In genomic region chr20:62305765-62306431, GRCh38 we compare ENCODE assay signal across 10 cellular contexts. TPM values are rescaled to one million over a fixed set of nuclear protein-coding genes. Genes with fewer than 3 reads are reported as not detected.
DNase-seq lines count a peak whose midpoint lies in the region; ATAC-seq, FAIRE-seq and TF ChIP-seq lines count a peak whose summit lies in the region.
"Had no signal": no experiment of that assay in that cellular context is flagged by ENCODE, and none has a peak within 500 bp of the region (broad histone marks: within the 10 kb centered on the region; RNA-seq: fewer than 3 reads in every experiment).

No MANE protein-coding gene starts in this region.

- no peaks in the 10 kb centered on the region for H3K9me3 ChIP-seq in NT2/D1 (ENCODE audit: insufficient read depth, low read length)
- no peaks in the 10 kb centered on the region for H3K9me3 ChIP-seq in H1 (ENCODE audit: insufficient read depth in 2 of 2, low read depth in 1 of 2, low read length in 1 of 2)
- H3K9me3 ChIP-seq in psoas muscle, result no peaks in the 10 kb centered on the region
- no peaks in the 10 kb centered on the region for H3K9me3 ChIP-seq in uterus
- H3K9me3 ChIP-seq: gastrocnemius medialis had no signal

- H3K4me3 ChIP-seq in NT2/D1 (ENCODE audit: insufficient read length, low read depth), result no peak overlapping the region
- H3K4me3 ChIP-seq in H1 (ENCODE audit: extremely low read depth in 1 of 4, insufficient read depth in 2 of 4, low read depth in 3 of 4, low read length in 4 of 4), result no peak overlapping the region
- peak overlapping the region; percentile 84 for H3K4me3 ChIP-seq in psoas muscle
- no peak overlapping the region for H3K4me3 ChIP-seq in uterus

- POLR2A ChIA-PET in H1 (lab: Charles Lee; ENCODE audit: partially characterized antibody), result interaction anchor here (0.7 to 14.6 kb wide), 17 partner anchors 9 to 82 kb away, joined by 3 to 170 read pairs (median 10); partner anchors contain the start of genes LAMA5 and RPS21

- H4K5ac ChIP-seq in H1 (ENCODE audit: insufficient read length, low read depth, low read length), result no peak overlapping the region

- peaks cover 13% of the 10 kb centered on the region for H3K79me1 ChIP-seq in H1 (ENCODE audit: low read depth, low read length)

- no peak overlapping the region for H2BK120ac ChIP-seq in H1 (replicated peaks; ENCODE audit: low read depth, low read length)

- no peak for DNase-seq in activated T-cell treated with anti-CD3 and anti-CD28 coated beads, Interleukin-2, amount 50 U/mL, for 72 hours
- no peak for DNase-seq in activated T-cell treated with anti-CD3 and anti-CD28 coated beads for 4 hours
- DNase-seq in NT2/D1 (ENCODE audit: low read depth, low spot score), result no peak
- DNase-seq in H1 (ENCODE audit: low read depth in 1 of 2, low spot score in 2 of 2), result no peak
- DNase-seq in psoas muscle, result no peak
- DNase-seq in uterus, result no peak
- DNase-seq: stimulated activated CD4-positive, alpha-beta T cell treated with anti-CD3 and anti-CD28 coated beads, Interleukin-15, amount 100 ng/mL, for 24 hours had no signal

- intact Hi-C loops in psoas muscle (cut with DNase I), result loop anchor here (5.0 to 10.0 kb wide), 2 partner anchors 66 to 189 kb away; no protein-coding TSS in a partner anchor
- intact Hi-C loops in uterus (cut with DNase I; ENCODE audit: low total_unique reads), result no loop called here

- peak overlapping the region; percentile 14 for H3K9ac ChIP-seq in NT2/D1 (ENCODE audit: insufficient read length, low read depth)
- H3K9ac ChIP-seq in H1 (replicated peaks in 1 of 4; ENCODE audit: extremely low read depth in 1 of 4, low read depth in 3 of 4, low read length in 3 of 4), result peak overlapping the region in 1 of 4 experiments; percentile 16; a peak in 2 of 7 replicates

- H3K9me3 Mint-ChIP-seq in activated T-cell treated with anti-CD3 and anti-CD28 coated beads, Interleukin-2, amount 50 U/mL, for 72 hours, result no peaks in the 10 kb centered on the region

- H3K4me1 Mint-ChIP-seq in activated T-cell treated with anti-CD3 and anti-CD28 coated beads, Interleukin-2, amount 50 U/mL, for 72 hours (ENCODE audit: low read depth), result peaks cover 28% of the 10 kb centered on the region

- peaks cover 2 to 9% of the 10 kb centered on the region in 2 donors for H3K36me3 Mint-ChIP-seq in activated T-cell treated with anti-CD3 and anti-CD28 coated beads, Interleukin-2, amount 50 U/mL, for 72 hours (ENCODE audit: insufficient read depth in 2 of 2)

- no peak for TF ChIP-seq RAD21 in H1 (IDR thresholded peaks at IDR 0.05 in 1 of 2, conservative IDR thresholded peaks at IDR 0.05 in 1 of 2; ENCODE audit: low read depth in 2 of 2, low read length in 2 of 2)

- H4K91ac ChIP-seq in H1 (replicated peaks; ENCODE audit: insufficient read length, low read length), result no peak overlapping the region

- peaks cover 29% of the 10 kb centered on the region for H3K4me1 ChIP-seq in NT2/D1 (ENCODE audit: insufficient read depth, insufficient read length)
- peaks cover 0 to 9% (median 4%) of the 10 kb centered on the region in 4 experiments; a peak in 5 of 7 replicates for H3K4me1 ChIP-seq in H1 (replicated peaks in 1 of 4; ENCODE audit: control insufficient read depth in 3 of 4, insufficient read depth in 4 of 4, low read length in 3 of 4)
- H3K4me1 ChIP-seq in psoas muscle, result peaks cover 41% of the 10 kb centered on the region
- H3K4me1 ChIP-seq in uterus, result peaks cover 0 to 12% of the 10 kb centered on the region in 2 donors

- TF ChIP-seq EP300 in H1 (IDR thresholded peaks at IDR 0.05; ENCODE audit: borderline replicate concordance in 1 of 2, low read depth in 2 of 2, low read length in 2 of 2), result no peak

- H3K27ac ChIP-seq in H1 (ENCODE audit: low read depth, low read length), result no peak overlapping the region
- H3K27ac ChIP-seq in psoas muscle, result no peak overlapping the region
- H3K27ac ChIP-seq in uterus, result no peak overlapping the region

- H3K79me2 ChIP-seq in H1 (ENCODE audit: control insufficient read depth in 1 of 2, insufficient read depth in 2 of 2, low read length in 2 of 2), result peaks cover 18 to 31% of the 10 kb centered on the region in 2 experiments; a peak in 3 of 4 replicates

- no peak overlapping the region for H3K56ac ChIP-seq in H1 (replicated peaks; ENCODE audit: insufficient read length, low read depth, low read length)

- peaks cover 10% of the 10 kb centered on the region; the same call in 1 of the 2 replicates for H3K23me2 ChIP-seq in H1 (ENCODE audit: low read depth, low read length)

- H3K36me3 ChIP-seq in NT2/D1 (ENCODE audit: insufficient read depth, insufficient read length, low read length) (peaks cover 75% of the 10 kb centered on the region), H1 (ENCODE audit: control insufficient read depth in 2 of 4, insufficient read depth in 4 of 4, low read length in 3 of 4) (peaks cover 24 to 64% (median 49%) of the 10 kb centered on the region in 4 experiments), psoas muscle (ENCODE audit: insufficient read depth in 1 of 2, low read depth in 1 of 2) (peaks cover 3 to 69% of the 10 kb centered on the region in 2 donors), uterus (no peaks in the 10 kb centered on the region)

- H2BK20ac ChIP-seq in H1 (ENCODE audit: low read length), result no peak overlapping the region

- no peak overlapping the region for H3K27ac Mint-ChIP-seq in activated T-cell treated with anti-CD3 and anti-CD28 coated beads, Interleukin-2, amount 50 U/mL, for 72 hours

- no peak overlapping the region for H3K4ac ChIP-seq in H1 (replicated peaks; ENCODE audit: insufficient read length, low read depth, low read length)

- no peak overlapping the region for H3K14ac ChIP-seq in H1 (ENCODE audit: insufficient read length)

- no peak for ATAC-seq in activated T-cell treated with anti-CD3 and anti-CD28 coated beads, Interleukin-2, amount 50 U/mL, for 72 hours (replicated peaks in 1 of 2)
- no peak for ATAC-seq in psoas muscle
- ATAC-seq in HG03108 (IDR thresholded peaks at IDR 0.05; ENCODE audit: unreplicated experiment), result no peak
- ATAC-seq in GM19324 (IDR thresholded peaks at IDR 0.05; ENCODE audit: low FRiP score, unreplicated experiment), result no peak
- ATAC-seq: gastrocnemius medialis had no signal

- no peak overlapping the region; a peak in 1 of 4 replicates for H3K4me2 ChIP-seq in H1 (ENCODE audit: insufficient read depth in 1 of 2, low read depth in 2 of 2, low read length in 2 of 2)

- 95% methylated on average over 29 of the region's 33 CpGs; no CpG with 5 or more reads in 1 of the 2 experiments for WGBS in H1 (ENCODE audit: extremely low coverage in 1 of 2, insufficient coverage in 1 of 2, insufficient read length in 1 of 2, insufficient replicate concordance in 2 of 2, low coverage in 1 of 2, low lambda C conversion rate in 2 of 2, missing lambda C conversion rate in 1 of 2), 2 experiments
- WGBS in psoas muscle, 3 donors, result 85 to 93% (median 89%) methylated on average over 33 of the region's 33 CpGs

- TF ChIP-seq CTCF in H1 (IDR thresholded peaks at IDR 0.05; ENCODE audit: control extremely low read depth in 1 of 3, insufficient read depth in 1 of 3, low read depth in 1 of 3, low read length in 3 of 3) (no peak), psoas muscle (IDR thresholded peaks at IDR 0.05) (no peak), uterus (IDR thresholded peaks at IDR 0.05) (no peak)

- peaks cover 34 to 52% of the 10 kb centered on the region in 2 experiments for H4K20me1 ChIP-seq in H1 (replicated peaks in 1 of 2; ENCODE audit: control insufficient read depth in 1 of 2, insufficient read depth in 2 of 2, low read length in 2 of 2)

- no peaks in the 10 kb centered on the region for H3K27me3 Mint-ChIP-seq in activated T-cell treated with anti-CD3 and anti-CD28 coated beads, Interleukin-2, amount 50 U/mL, for 72 hours (ENCODE audit: low read depth)

- H3K27me3 ChIP-seq in NT2/D1 (ENCODE audit: insufficient read depth, insufficient read length), result no peaks in the 10 kb centered on the region
- no peaks in the 10 kb centered on the region for H3K27me3 ChIP-seq in H1 (replicated peaks in 1 of 4; ENCODE audit: control insufficient read depth in 3 of 4, extremely low read depth in 1 of 4, insufficient read depth in 3 of 4, low read length in 3 of 4)
- no peaks in the 10 kb centered on the region for H3K27me3 ChIP-seq in psoas muscle (ENCODE audit: insufficient read depth in 3 of 3, low read length in 2 of 3)
- H3K27me3 ChIP-seq in uterus, result no peaks in the 10 kb centered on the region
- H3K27me3 ChIP-seq: gastrocnemius medialis had no signal

- H2BK5ac ChIP-seq in H1 (ENCODE audit: low read depth, low read length), result peak overlapping the region; percentile 52; the same call in 1 of the 2 replicates

- H2AFZ ChIP-seq in H1 (ENCODE audit: low read length), result no peak overlapping the region

- H2BK12ac ChIP-seq in H1 (ENCODE audit: low read depth, low read length), result no peak overlapping the region

- TF ChIP-seq POLR2A in H1 (IDR thresholded peaks at IDR 0.05; ENCODE audit: control extremely low read depth in 1 of 2, low read depth in 2 of 2, low read length in 2 of 2), result no peak
- no peak for TF ChIP-seq POLR2A in uterus (IDR thresholded peaks at IDR 0.05)

- no peak overlapping the region for H2AK5ac ChIP-seq in H1 (ENCODE audit: low read depth, low read length)

- peak overlapping the region; percentile 36 to 65 for H3K4me3 Mint-ChIP-seq in activated T-cell treated with anti-CD3 and anti-CD28 coated beads, Interleukin-2, amount 50 U/mL, for 72 hours

- CTCF ChIA-PET in H1 (lab: Charles Lee; ENCODE audit: partially characterized antibody), result interaction anchor here (0.7 to 3.2 kb wide), 14 partner anchors 8 to 95 kb away, joined by 3 to 15 read pairs (median 4); partner anchors contain the start of gene LAMA5

- no peak for FAIRE-seq in H1 (lab: Jason Lieb, UNC)

- no peak overlapping the region for H3K23ac ChIP-seq in H1 (ENCODE audit: insufficient read length)

- peak overlapping the region; percentile 36; the same call in 1 of the 2 replicates for H4K8ac ChIP-seq in H1 (ENCODE audit: extremely low read depth, insufficient read depth, low read length)

- H2BK15ac ChIP-seq in H1 (ENCODE audit: low read length), result no peak overlapping the region

- H3K18ac ChIP-seq in H1 (ENCODE audit: extremely low read depth, low read length), result no peak overlapping the region

TF ChIP-seq in H1, 55 proteins besides CTCF, POLR2A, EP300 and RAD21 (continues in another document):
- no peak for TF ChIP-seq FOSL1 (IDR thresholded peaks at IDR 0.05; ENCODE audit: insufficient read depth, low read depth, low read length)

RNA-seq across cellular contexts. Expression of gene ADRM1, which starts 3.1 kb away (rescaled TPM):
- total RNA-seq in activated T-cell treated with anti-CD3 and anti-CD28 coated beads, Interleukin-2, amount 50 U/mL, for 72 hours, result 100 to 1,000 TPM in 1 of 2 donors, 10 to 100 TPM in 1; 95.4 to 114 TPM
- total RNA-seq in H1 (2021; fragmentation: NEBNext Ultra II Directional; extraction: Animal tissue kit (Norgen Biotek cat#: 25700)), result 126 and 138 TPM in 2 replicates
- polyA plus RNA-seq in H1 (2011; rRNA removed) (214 and 260 TPM in 2 replicates), psoas muscle (100 to 1,000 TPM; 355 to 603 (median 460) TPM)
- 209 TPM for polyA plus RNA-seq in H1 (2011; cell fraction: cytosol; rRNA removed)
- 180 TPM for polyA plus RNA-seq in H1 (2011; cell fraction: nucleus; rRNA removed)
- polyA plus RNA-seq in H1 (2012, experiment 1 of 2), result 119 to 168 TPM (median 157 TPM) in 4 replicates
- 141 TPM for polyA plus RNA-seq in H1 (2012, experiment 2 of 2)
- polyA plus RNA-seq in H1 (2013, experiment 1 of 2), result 137 TPM
- 131 TPM for polyA plus RNA-seq in H1 (2013, experiment 2 of 2)
- polyA minus RNA-seq in H1 (2011; rRNA and poly(A)+ RNA removed), result 39.2 and 45.4 TPM in 2 replicates
- 68.0 TPM for polyA minus RNA-seq in H1 (2011; cell fraction: cytosol; rRNA and poly(A)+ RNA removed)
- 67.0 TPM for polyA minus RNA-seq in H1 (2011; cell fraction: nucleus; rRNA and poly(A)+ RNA removed)
- total RNA-seq in psoas muscle (100 to 1,000 TPM; 142 to 280 (median 238) TPM), uterus (10 to 100 TPM; 42.9 to 82.7 (median 60.9) TPM)
